In the genomic region with DNA sequence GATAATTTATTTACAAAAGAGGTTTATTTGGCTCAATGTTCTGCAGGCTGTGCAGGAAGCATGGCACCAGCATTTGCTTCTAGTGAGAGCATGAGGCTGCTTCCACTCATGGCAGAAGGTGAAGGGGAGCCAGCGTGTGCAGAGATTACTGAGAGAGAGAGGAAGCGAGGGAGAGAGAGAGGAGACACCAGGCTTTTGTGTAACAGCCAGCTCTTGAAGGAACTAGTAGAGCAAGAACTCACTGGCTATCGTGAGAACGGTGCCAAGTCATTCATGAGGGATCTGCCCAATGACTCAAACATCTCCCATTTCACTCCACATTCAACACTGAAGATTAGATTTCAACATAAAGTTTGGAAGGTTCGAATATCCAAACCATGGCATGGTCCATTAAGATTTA, we compare ENCODE assay signal across 19 cellular contexts. TPM values are rescaled to one million over a fixed set of nuclear protein-coding genes. Genes with fewer than 3 reads are reported as not detected.
DNase-seq lines count a peak whose midpoint lies in the region; ATAC-seq, FAIRE-seq and TF ChIP-seq lines count a peak whose summit lies in the region.
"Had no signal": no experiment of that assay in that cellular context is flagged by ENCODE, and none has a peak within 500 bp of the region (broad histone marks: within the 10 kb centered on the region; RNA-seq: fewer than 3 reads in every experiment).

No MANE protein-coding gene starts in this region.

- no peaks in the 10 kb centered on the region for H3K9me1 ChIP-seq in endothelial cell of umbilical vein (replicated peaks; ENCODE audit: control insufficient read depth, extremely low read depth, insufficient read depth, low read length)

- no peak overlapping the region for H3K27ac ChIP-seq in endothelial cell of umbilical vein (ENCODE audit: insufficient read depth, low read depth, low read length)

- FAIRE-seq in endothelial cell of umbilical vein (lab: Jason Lieb, UNC), result no peak
- FAIRE-seq: H1, urothelium cell line had no signal

- H4K20me1 ChIP-seq in endothelial cell of umbilical vein (replicated peaks; ENCODE audit: control insufficient read depth, extremely low read depth, insufficient read depth, low read length), result no peaks in the 10 kb centered on the region

- H3K4me3 Mint-ChIP-seq in activated naive CD4-positive, alpha-beta T cell treated with anti-CD3 and anti-CD28 coated beads, Interleukin-2, amount 10 ng/mL, durations not matched to agents 7 days and 5 days, result no peak overlapping the region
- H3K4me3 Mint-ChIP-seq: activated T-helper 17 cell treated with anti-CD3 and anti-CD28 coated beads, Interleukin-2, amount 50 U/mL, for 72 hours; effector memory CD8-positive, alpha-beta T cell; T-helper 17 cell had no signal

- POLR2A ChIA-PET in endothelial cell of umbilical vein (lab: Charles Lee), result no interaction called here

- DNase-seq in AG08396 (ENCODE audit: low spot score), result peak; percentile 41
- peak; percentile 16 for DNase-seq in LHCN-M2 (ENCODE audit: low read depth)
- DNase-seq in endothelial cell of umbilical vein (ENCODE audit: low read depth, low spot score), result no peak
- peak; percentile 69 for DNase-seq in kidney tubule cell (ENCODE audit: low spot score)
- no peak for DNase-seq in GM19238 (ENCODE audit: insufficient read length, low spot score)
- no peak for DNase-seq in activated naive CD4-positive, alpha-beta T cell treated with anti-CD3 and anti-CD28 coated beads, Interleukin-2, amount 10 ng/mL, durations not matched to agents 7 days and 5 days
- DNase-seq: DND-41; effector memory CD8-positive, alpha-beta T cell; mesendoderm; NCI-H1417; NCI-H510A treated with DMSO at 0.1 percent for 48 hours; occipital lobe; RPMI8226; T-helper 17 cell had no signal

- CTCF ChIA-PET in endothelial cell of umbilical vein (lab: Charles Lee), result no interaction called here
- CTCF ChIA-PET in activated naive CD4-positive, alpha-beta T cell treated with anti-CD3 and anti-CD28 coated beads, Interleukin-2, amount 10 ng/mL, durations not matched to agents 7 days and 5 days (lab: Charles Lee), result no interaction called here

- H3K4me1 Mint-ChIP-seq in activated naive CD4-positive, alpha-beta T cell treated with anti-CD3 and anti-CD28 coated beads, Interleukin-2, amount 10 ng/mL, durations not matched to agents 7 days and 5 days, result no peaks in the 10 kb centered on the region
- H3K4me1 Mint-ChIP-seq: activated T-helper 17 cell treated with anti-CD3 and anti-CD28 coated beads, Interleukin-2, amount 50 U/mL, for 72 hours; T-helper 17 cell had no signal

- no TSS peak for BruUV-seq in endothelial cell of umbilical vein (replicated peaks; lab: Mats Ljungman, UMichigan)

- no peaks in the 10 kb centered on the region for H3K4me1 ChIP-seq in endothelial cell of umbilical vein (ENCODE audit: control insufficient read depth, extremely low read depth, insufficient read depth, low read length)

- ATAC-seq in GM19023 (IDR thresholded peaks at IDR 0.05; ENCODE audit: unreplicated experiment) (no peak), GM18517 (IDR thresholded peaks at IDR 0.05; ENCODE audit: unreplicated experiment) (no peak)
- ATAC-seq: activated T-helper 17 cell treated with anti-CD3 and anti-CD28 coated beads, Interleukin-2, amount 50 U/mL, for 72 hours; effector memory CD8-positive, alpha-beta T cell; T-helper 17 cell had no signal

- H3K79me2 ChIP-seq in endothelial cell of umbilical vein (ENCODE audit: control insufficient read depth, insufficient read depth, low read length), result no peaks in the 10 kb centered on the region

- dilution Hi-C loops in endothelial cell of umbilical vein (cut with MboI; ENCODE audit: extremely low pct_ligation_motif_present, low sequenced_read_pairs), result no loop called here

- H3K36me3 ChIP-seq in endothelial cell of umbilical vein (ENCODE audit: control insufficient read depth in 2 of 2, extremely low read depth in 1 of 2, insufficient read depth in 2 of 2, low read length in 2 of 2), result no peaks in the 10 kb centered on the region

- no peaks in the 10 kb centered on the region for H3K9me3 Mint-ChIP-seq in activated naive CD4-positive, alpha-beta T cell treated with anti-CD3 and anti-CD28 coated beads, Interleukin-2, amount 10 ng/mL, durations not matched to agents 7 days and 5 days
- H3K9me3 Mint-ChIP-seq: activated T-helper 17 cell treated with anti-CD3 and anti-CD28 coated beads, Interleukin-2, amount 50 U/mL, for 72 hours; effector memory CD8-positive, alpha-beta T cell had no signal

- peak overlapping the region; percentile 62 for H2AFZ ChIP-seq in endothelial cell of umbilical vein (ENCODE audit: low read depth, low read length)

- no peak for TF ChIP-seq POLR2A in endothelial cell of umbilical vein (IDR thresholded peaks at IDR 0.05; ENCODE audit: low read depth, low read length)

- no peak overlapping the region for H3K9ac ChIP-seq in endothelial cell of umbilical vein (replicated peaks; ENCODE audit: extremely low read depth, insufficient read depth, low read length)

- no peaks in the 10 kb centered on the region for H3K27me3 Mint-ChIP-seq in activated naive CD4-positive, alpha-beta T cell treated with anti-CD3 and anti-CD28 coated beads, Interleukin-2, amount 10 ng/mL, durations not matched to agents 7 days and 5 days
- H3K27me3 Mint-ChIP-seq: effector memory CD8-positive, alpha-beta T cell had no signal

- intact Hi-C loops in endothelial cell of umbilical vein (cut with micrococcal nuclease), result no loop called here

- no peaks in the 10 kb centered on the region for H3K27me3 ChIP-seq in endothelial cell of umbilical vein (ENCODE audit: control insufficient read depth in 2 of 2, insufficient read depth in 2 of 2, low read length in 2 of 2)

- no peak for TF ChIP-seq CTCF in endothelial cell of umbilical vein (IDR thresholded peaks at IDR 0.05; ENCODE audit: extremely low read depth in 1 of 2, insufficient read depth in 1 of 2, low read depth in 1 of 2, low read length in 2 of 2)

- H3K9me3 ChIP-seq in endothelial cell of umbilical vein (replicated peaks; ENCODE audit: control insufficient read depth, insufficient read depth, low read length), result no peaks in the 10 kb centered on the region

- no peak overlapping the region for H3K4me3 ChIP-seq in endothelial cell of umbilical vein (replicated peaks in 1 of 3; ENCODE audit: insufficient read depth in 1 of 3, low read depth in 1 of 3, low read length in 3 of 3)

- no peak overlapping the region for H3K4me2 ChIP-seq in endothelial cell of umbilical vein (ENCODE audit: insufficient read depth, low read length)

- no peak overlapping the region for H3K27ac Mint-ChIP-seq in activated naive CD4-positive, alpha-beta T cell treated with anti-CD3 and anti-CD28 coated beads, Interleukin-2, amount 10 ng/mL, durations not matched to agents 7 days and 5 days
- H3K27ac Mint-ChIP-seq: activated T-helper 17 cell treated with anti-CD3 and anti-CD28 coated beads, Interleukin-2, amount 50 U/mL, for 72 hours; effector memory CD8-positive, alpha-beta T cell; T-helper 17 cell had no signal

- H3K36me3 Mint-ChIP-seq in activated naive CD4-positive, alpha-beta T cell treated with anti-CD3 and anti-CD28 coated beads, Interleukin-2, amount 10 ng/mL, durations not matched to agents 7 days and 5 days, result no peaks in the 10 kb centered on the region

TF ChIP-seq in endothelial cell of umbilical vein, 7 proteins besides CTCF, POLR2A, EP300 and RAD21:
- TF ChIP-seq EZH2 (IDR thresholded peaks at IDR 0.05; ENCODE audit: borderline replicate concordance, low read depth, low read length, severe bottlenecking) (no peak), MYC (IDR thresholded peaks at IDR 0.05; ENCODE audit: low read depth, low read length) (no peak), GATA2 (IDR thresholded peaks at IDR 0.05; ENCODE audit: insufficient read depth, insufficient read length, low read depth, low read length) (no peak), FOS (IDR thresholded peaks at IDR 0.05; ENCODE audit: borderline replicate concordance, insufficient read depth, low read length) (no peak), POLR2AphosphoS5 (IDR thresholded peaks at IDR 0.05; ENCODE audit: insufficient read depth, low read depth, low read length) (no peak), JUN (IDR thresholded peaks at IDR 0.05; ENCODE audit: borderline replicate concordance, insufficient read depth, insufficient read length, low read depth) (no peak)
- TF ChIP-seq, protein P1, sequence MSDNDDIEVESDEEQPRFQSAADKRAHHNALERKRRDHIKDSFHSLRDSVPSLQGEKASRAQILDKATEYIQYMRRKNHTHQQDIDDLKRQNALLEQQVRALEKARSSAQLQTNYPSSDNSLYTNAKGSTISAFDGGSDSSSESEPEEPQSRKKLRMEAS (IDR thresholded peaks at IDR 0.05; ENCODE audit: insufficient read depth, insufficient read length), result no peak

RNA-seq across cellular contexts. Expression of gene GUCY1A1, which starts 12.7 kb away (rescaled TPM):
- total RNA-seq in LHCN-M2 (2014; rRNA removed) (not detected in 2 replicates), endothelial cell of umbilical vein (4.4 and 7.5 TPM in 2 replicates)
- polyA plus RNA-seq in LHCN-M2 (2012), result 0.06 TPM
- 1.2 and 1.3 TPM in 2 replicates for polyA plus RNA-seq in endothelial cell of umbilical vein
- 0.71 and 0.90 TPM in 2 replicates for polyA plus RNA-seq in endothelial cell of umbilical vein (2011; cell fraction: cytosol; rRNA removed)
- 1.2 and 2.3 TPM in 2 replicates for polyA plus RNA-seq in endothelial cell of umbilical vein (2011; cell fraction: nucleus; rRNA removed)
- polyA plus RNA-seq in endothelial cell of umbilical vein (2012), result 0.05 TPM in 1 of 2 replicates, not detected in the other
- 2.4 and 3.8 TPM in 2 replicates for polyA minus RNA-seq in endothelial cell of umbilical vein
- not detected for polyA minus RNA-seq in endothelial cell of umbilical vein (2011; cell fraction: cytosol; rRNA and poly(A)+ RNA removed)
- 2.6 and 3.8 TPM in 2 replicates for polyA minus RNA-seq in endothelial cell of umbilical vein (2011; cell fraction: nucleus; rRNA and poly(A)+ RNA removed)
- total RNA-seq: activated T-helper 17 cell treated with anti-CD3 and anti-CD28 coated beads, Interleukin-2, amount 50 U/mL, for 72 hours; H1 had no signal
- polyA plus RNA-seq: H1 had no signal

Comparison
In these comparisons a context has a peak if more than half of its experiments do, and no peak if none do; other contexts are left out.
1. DNase-seq: peak in AG08396 (single experiment), LHCN-M2 (single experiment) and kidney tubule cell (single experiment); none in endothelial cell of umbilical vein (single experiment), GM19238 (single experiment) and activated naive CD4-positive, alpha-beta T cell treated with anti-CD3 and anti-CD28 coated beads, Interleukin-2, amount 10 ng/mL, durations not matched to agents 7 days and 5 days (single experiment).